Comparison of ENCODE assay signal across 8 cellular contexts in the genomic region with DNA sequence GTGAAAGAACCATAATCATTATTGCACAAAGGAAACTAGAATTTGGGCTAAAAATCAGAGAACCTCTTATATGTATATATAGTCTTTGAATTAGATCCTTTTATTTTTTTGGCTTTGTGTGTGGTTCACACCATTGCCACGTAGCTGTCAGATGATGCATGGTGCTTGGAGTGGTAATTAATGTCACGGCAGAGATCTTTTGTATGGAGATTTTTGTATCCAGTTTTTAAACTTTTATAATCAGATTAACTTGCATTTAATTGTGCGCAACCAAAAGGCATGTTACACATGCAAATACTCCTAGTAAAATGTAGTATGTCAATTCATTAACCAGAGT. TPM values are rescaled to one million over a fixed set of nuclear protein-coding genes. Genes with fewer than 3 reads are reported as not detected.
DNase-seq lines count a peak whose midpoint lies in the region; ATAC-seq and TF ChIP-seq lines count a peak whose summit lies in the region.

No MANE protein-coding gene starts in this region.

- no peaks in the 10 kb centered on the region for H3K9me3 ChIP-seq in ectodermal cell (ENCODE audit: control insufficient read depth, low read length)

- peak; percentile 8 for ATAC-seq in GM18861 (IDR thresholded peaks at IDR 0.05; ENCODE audit: unreplicated experiment)
- no peak for ATAC-seq in GM21526 (IDR thresholded peaks at IDR 0.05; ENCODE audit: low FRiP score, unreplicated experiment)
- ATAC-seq in GM21737 (IDR thresholded peaks at IDR 0.05; ENCODE audit: unreplicated experiment): no peak
- no peak for ATAC-seq in HG03457 (IDR thresholded peaks at IDR 0.05; ENCODE audit: unreplicated experiment)

- H3K4me3 ChIP-seq in ectodermal cell (ENCODE audit: insufficient read depth, low read depth, low read length): peak overlapping the region; percentile 72

- peak overlapping the region; percentile 80 to 91 (median 85) for H3K27ac Mint-ChIP-seq in nephron

- H3K4me1 ChIP-seq in ectodermal cell (ENCODE audit: control insufficient read depth, insufficient read depth, low read length): peaks cover 9% of the 10 kb centered on the region

- H3K36me3 ChIP-seq in ectodermal cell (ENCODE audit: control insufficient read depth, insufficient read depth, low read length): no peaks in the 10 kb centered on the region

- peaks cover 13% of the 10 kb centered on the region for H3K36me3 Mint-ChIP-seq in nephron (ENCODE audit: low read depth)

- no peaks in the 10 kb centered on the region for H3K9me3 Mint-ChIP-seq in nephron

- H3K27me3 Mint-ChIP-seq in nephron (ENCODE audit: low read depth): no peaks in the 10 kb centered on the region

- DNase-seq in NCI-H446 treated with DMSO at 0.1 percent for 48 hours (lab: John Stamatoyannopoulos, UW) (peak; percentile 26), putamen (ENCODE audit: low spot score) (no peak)

- H3K4me1 Mint-ChIP-seq in nephron: peaks cover 29% of the 10 kb centered on the region

- TF ChIP-seq CTCF in nephron (IDR thresholded peaks at IDR 0.05; ENCODE audit: unreplicated experiment in 3 of 3): no peak

- H3K27ac ChIP-seq in ectodermal cell (ENCODE audit: insufficient read depth, low read depth, low read length, poor library complexity, severe bottlenecking): no peak overlapping the region

- WGBS in ectodermal cell, 2 experiments: 20% methylated on average over 1 to 2 of the region's 3 CpGs

- H3K4me3 Mint-ChIP-seq in nephron: peak overlapping the region; percentile 90 to 95 (median 94)

- H3K27me3 ChIP-seq in ectodermal cell (ENCODE audit: control insufficient read depth, insufficient read depth, low read length, poor library complexity, severe bottlenecking): no peaks in the 10 kb centered on the region

RNA-seq across cellular contexts. Expression of a gene that starts 0.8 kb away (rescaled TPM):
- 36.4 TPM for polyA plus RNA-seq in ectodermal cell (2013, experiment 1 of 4)
- polyA plus RNA-seq in ectodermal cell (2013, experiment 2 of 4): 36.2 TPM
- polyA plus RNA-seq in ectodermal cell (2013, experiment 3 of 4): 36.2 TPM
- 40.0 TPM for polyA plus RNA-seq in ectodermal cell (2013, experiment 4 of 4)

RNA-seq across cellular contexts. Expression of a gene that starts 19.1 kb away (rescaled TPM):
- polyA plus RNA-seq in ectodermal cell (2013, experiment 1 of 4): 47.4 TPM
- 43.2 TPM for polyA plus RNA-seq in ectodermal cell (2013, experiment 2 of 4)
- polyA plus RNA-seq in ectodermal cell (2013, experiment 3 of 4): 55.4 TPM
- polyA plus RNA-seq in ectodermal cell (2013, experiment 4 of 4): 67.2 TPM

RNA-seq across cellular contexts. Expression of a gene that starts 54.9 kb away (rescaled TPM):
- not detected for polyA plus RNA-seq in ectodermal cell (2013, experiment 1 of 4)
- polyA plus RNA-seq in ectodermal cell (2013, experiment 2 of 4): not detected
- polyA plus RNA-seq in ectodermal cell (2013, experiment 3 of 4): not detected
- 0.12 TPM for polyA plus RNA-seq in ectodermal cell (2013, experiment 4 of 4)
